In genomic region chr2:100818003-100818605, GRCh38 we compare ENCODE assay signal across 9 cellular contexts. TPM values are rescaled to one million over a fixed set of nuclear protein-coding genes. Genes with fewer than 3 reads are reported as not detected.
DNase-seq lines count a peak whose midpoint lies in the region; ATAC-seq and TF ChIP-seq lines count a peak whose summit lies in the region.
"Had no signal": no experiment of that assay in that cellular context is flagged by ENCODE, and none has a peak within 500 bp of the region (broad histone marks: within the 10 kb centered on the region; RNA-seq: fewer than 3 reads in every experiment).

No MANE protein-coding gene starts in this region.

- H3K27ac ChIP-seq in endodermal cell (ENCODE audit: low read depth, low read length) (no peak overlapping the region), vagina (peak overlapping the region; percentile 88)

- peak overlapping the region; percentile 66 for H3K4me3 Mint-ChIP-seq in activated naive CD4-positive, alpha-beta T cell treated with anti-CD3 and anti-CD28 coated beads, Interleukin-2, amount 10 ng/mL, durations not matched to agents 7 days and 5 days
- H3K4me3 Mint-ChIP-seq in endodermal cell, result peak overlapping the region; percentile 54

- intact Hi-C loops in mucosa of descending colon (cut with DNase I, micrococcal nuclease), result no loop called here
- intact Hi-C loops in vagina (cut with DNase I), result loop anchor here (10.0 kb wide), 1 partner anchor 167 kb away; no protein-coding TSS in a partner anchor

- H3K9me3 Mint-ChIP-seq in activated naive CD4-positive, alpha-beta T cell treated with anti-CD3 and anti-CD28 coated beads, Interleukin-2, amount 10 ng/mL, durations not matched to agents 7 days and 5 days, result no peaks in the 10 kb centered on the region
- H3K9me3 Mint-ChIP-seq in endodermal cell, result no peaks in the 10 kb centered on the region

- H3K27me3 ChIP-seq in endodermal cell (ENCODE audit: control insufficient read depth, insufficient read depth, low read length, poor library complexity, severe bottlenecking) (peaks cover 66% of the 10 kb centered on the region), vagina (no peaks in the 10 kb centered on the region)

- H3K4me3 ChIP-seq in endodermal cell (ENCODE audit: low read length) (peak overlapping the region; percentile 75), mucosa of descending colon (peak overlapping the region; percentile 68), vagina (peak overlapping the region; percentile 59 to 84)

- 11 to 33% methylated on average over 9 to 16 of the region's 16 CpGs for WGBS in endodermal cell (ENCODE audit: insufficient coverage in 1 of 2, insufficient read length in 1 of 2), 2 experiments

- peak; percentile 9 for ATAC-seq in mucosa of descending colon

- peaks cover 55% of the 10 kb centered on the region for H3K27me3 Mint-ChIP-seq in activated naive CD4-positive, alpha-beta T cell treated with anti-CD3 and anti-CD28 coated beads, Interleukin-2, amount 10 ng/mL, durations not matched to agents 7 days and 5 days
- H3K27me3 Mint-ChIP-seq in endodermal cell (ENCODE audit: insufficient read depth), result peaks cover 71% of the 10 kb centered on the region

- H3K27ac Mint-ChIP-seq in activated naive CD4-positive, alpha-beta T cell treated with anti-CD3 and anti-CD28 coated beads, Interleukin-2, amount 10 ng/mL, durations not matched to agents 7 days and 5 days, result no peak overlapping the region
- H3K27ac Mint-ChIP-seq in endodermal cell, result no peak overlapping the region

- H3K4me1 Mint-ChIP-seq in activated naive CD4-positive, alpha-beta T cell treated with anti-CD3 and anti-CD28 coated beads, Interleukin-2, amount 10 ng/mL, durations not matched to agents 7 days and 5 days, result peaks cover 45% of the 10 kb centered on the region
- H3K4me1 Mint-ChIP-seq in endodermal cell, result peaks cover 5% of the 10 kb centered on the region

- peaks cover 5% of the 10 kb centered on the region for H3K36me3 Mint-ChIP-seq in activated naive CD4-positive, alpha-beta T cell treated with anti-CD3 and anti-CD28 coated beads, Interleukin-2, amount 10 ng/mL, durations not matched to agents 7 days and 5 days
- H3K36me3 Mint-ChIP-seq in endodermal cell (ENCODE audit: low read depth), result no peaks in the 10 kb centered on the region

- DNase-seq in activated naive CD4-positive, alpha-beta T cell treated with anti-CD3 and anti-CD28 coated beads, Interleukin-2, amount 10 ng/mL, durations not matched to agents 7 days and 5 days, result no peak
- no peak for DNase-seq in activated naive CD4-positive, alpha-beta T cell treated with Interleukin-2 at 50 U/mL for 16 hours
- no peak for DNase-seq in endodermal cell
- DNase-seq in mucosa of descending colon, result no peak
- no peak for DNase-seq in vagina (ENCODE audit: extremely low spot score in 2 of 2)
- DNase-seq in DMS 273 treated with DMSO at 0.1 percent for 48 hours (lab: John Stamatoyannopoulos, UW), result no peak
- DNase-seq in globus pallidus (ENCODE audit: low spot score), result no peak
- DNase-seq in NCI-H345 (lab: John Stamatoyannopoulos, UW), result no peak
- DNase-seq: DND-41 had no signal

- no peak overlapping the region for H3K9ac ChIP-seq in endodermal cell (ENCODE audit: extremely low read depth, low read length, poor library complexity, severe bottlenecking)

- H3K9me3 ChIP-seq in endodermal cell (ENCODE audit: control insufficient read depth, low read length) (no peaks in the 10 kb centered on the region), mucosa of descending colon (no peaks in the 10 kb centered on the region), vagina (no peaks in the 10 kb centered on the region)

- H3K4me1 ChIP-seq in endodermal cell (ENCODE audit: control insufficient read depth, insufficient read depth, low read length) (peaks cover 5% of the 10 kb centered on the region), mucosa of descending colon (ENCODE audit: low read depth) (peaks cover 10% of the 10 kb centered on the region), vagina (peaks cover 30% of the 10 kb centered on the region)

- H3K36me3 ChIP-seq in endodermal cell (ENCODE audit: control insufficient read depth, insufficient read depth, low read length) (no peaks in the 10 kb centered on the region), mucosa of descending colon (ENCODE audit: low read depth) (no peaks in the 10 kb centered on the region), vagina (no peaks in the 10 kb centered on the region)

- no peak for TF ChIP-seq POLR2A in vagina (IDR thresholded peaks at IDR 0.05)

- TF ChIP-seq CTCF in endodermal cell (conservative IDR thresholded peaks at IDR 0.05) (no peak), mucosa of descending colon (IDR thresholded peaks at IDR 0.05) (no peak), vagina (IDR thresholded peaks at IDR 0.05) (no peak)

- CTCF ChIA-PET in activated naive CD4-positive, alpha-beta T cell treated with anti-CD3 and anti-CD28 coated beads, Interleukin-2, amount 10 ng/mL, durations not matched to agents 7 days and 5 days (lab: Charles Lee), result no interaction called here

RNA-seq across cellular contexts. Expression of gene NPAS2, which starts 1.8 kb away (rescaled TPM):
- total RNA-seq in endodermal cell (1 to 10 TPM; 1.1 to 1.6 TPM), mucosa of descending colon (10 to 100 TPM; 42.5 to 53.1 (median 46.5) TPM), vagina (37.6 TPM)
- polyA plus RNA-seq in endodermal cell (2013, experiment 1 of 2), result 0.68 TPM
- 0.62 TPM for polyA plus RNA-seq in endodermal cell (2013, experiment 2 of 2)

Comparison
In these comparisons a context has a peak if more than half of its experiments do, and no peak if none do; other contexts are left out.
1. RNA of gene NPAS2, which starts 1.8 kb away (total RNA-seq): 42.5 to 53.1 TPM in mucosa of descending colon and 37.6 TPM in vagina (single experiment); 1.1 to 1.6 TPM in endodermal cell; every median in the first group is over 10 times any median in the second.
2. Peak in every context shown above with its lines, with median percentiles within 50 percentile points of each other: H3K4me3 ChIP-seq.